ENCODE assay signal across 14 cellular contexts in the genomic region with DNA sequence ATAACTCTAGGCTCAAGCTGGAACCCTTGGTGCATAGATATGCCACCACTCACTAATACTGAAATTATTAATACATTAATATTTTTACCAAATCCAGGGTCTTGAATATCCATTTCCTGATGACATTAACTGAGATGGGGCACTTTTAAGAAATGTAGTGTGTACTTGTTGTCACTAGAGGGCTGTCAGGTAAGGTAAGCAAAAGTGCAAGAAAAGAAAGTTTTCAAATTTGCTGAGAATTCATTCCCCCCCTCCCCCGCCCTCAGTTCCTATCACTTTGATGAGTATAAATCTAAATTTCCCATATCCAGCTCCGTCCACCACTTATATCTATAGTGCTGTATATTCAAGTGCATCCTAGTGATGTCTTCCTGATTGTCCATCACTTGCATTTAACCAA. TPM values are rescaled to one million over a fixed set of nuclear protein-coding genes. Genes with fewer than 3 reads are reported as not detected.
DNase-seq lines count a peak whose midpoint lies in the region; ATAC-seq, FAIRE-seq and TF ChIP-seq lines count a peak whose summit lies in the region.
"Had no signal": no experiment of that assay in that cellular context is flagged by ENCODE, and none has a peak within 500 bp of the region (broad histone marks: within the 10 kb centered on the region; RNA-seq: fewer than 3 reads in every experiment).

No MANE protein-coding gene starts in this region.

- no peaks in the 10 kb centered on the region for H3K27me3 ChIP-seq in GM12878 (replicated peaks in 1 of 2; ENCODE audit: control insufficient read depth in 2 of 2, insufficient read depth in 2 of 2, low read length in 1 of 2)
- H3K27me3 ChIP-seq: left lung, MG63 had no signal

- TF ChIP-seq POLR2A in GM12878 (IDR thresholded peaks at IDR 0.05; ENCODE audit: low read depth, low read length), result no peak

- H3K27ac ChIP-seq in GM12878 (ENCODE audit: control insufficient read depth, insufficient read depth), result no peak overlapping the region
- H3K27ac ChIP-seq: left lung had no signal

- H3K36me3 Mint-ChIP-seq in nephron progenitor cell (ENCODE audit: low read depth), result no peaks in the 10 kb centered on the region

- no peaks in the 10 kb centered on the region for H3K36me3 ChIP-seq in GM12878 (ENCODE audit: control insufficient read depth in 2 of 2, insufficient read depth in 2 of 2, low read length in 1 of 2)
- H3K36me3 ChIP-seq: left lung, MG63 had no signal

- CTCF ChIA-PET in GM10248 (lab: Yijun Ruan, JAX), result interaction anchor here (1.3 to 1.8 kb wide), 2 partner anchors 9 to 11 kb away, joined by 3 to 5 read pairs; no protein-coding TSS in a partner anchor
- CTCF ChIA-PET in GM12878 (lab: Yijun Ruan, JAX), result interaction anchor here (1.1 to 3.5 kb wide), 5 partner anchors 23 to 275 kb away, joined by 3 to 23 read pairs (median 4); no protein-coding TSS in a partner anchor

- H3K4me3 Mint-ChIP-seq in nephron progenitor cell, result no peak overlapping the region
- H3K4me3 Mint-ChIP-seq: activated naive CD8-positive, alpha-beta T cell treated with anti-CD3 and anti-CD28 coated beads, Interleukin-2, amount 50 U/mL, for 24 hours had no signal

- RAD21 ChIA-PET in GM12878 (lab: Charles Lee; ENCODE audit: unreplicated experiment), result interaction anchor here (0.6 to 1.3 kb wide), 2 partner anchors 112 to 276 kb away, joined by 3 to 4 read pairs; no protein-coding TSS in a partner anchor

- no peaks in the 10 kb centered on the region for H3K9me3 ChIP-seq in GM12878 (replicated peaks; ENCODE audit: control insufficient read depth, insufficient read depth, low read length)
- H3K9me3 ChIP-seq: left lung, MG63 had no signal

- no peaks in the 10 kb centered on the region for H4K20me1 ChIP-seq in GM12878 (ENCODE audit: control insufficient read depth, insufficient read depth)

- ATAC-seq in GM12878 (peak; percentile 55; the same call in 2 of the 3 replicates), HG03280 (IDR thresholded peaks at IDR 0.05; ENCODE audit: unreplicated experiment) (no peak), HG02840 (IDR thresholded peaks at IDR 0.05; ENCODE audit: low FRiP score, unreplicated experiment) (no peak)
- ATAC-seq: activated naive CD8-positive, alpha-beta T cell treated with anti-CD3 and anti-CD28 coated beads, Interleukin-2, amount 50 U/mL, for 24 hours; left lung had no signal

- TF ChIP-seq CTCF in GM10248 (IDR thresholded peaks at IDR 0.05; ENCODE audit: control extremely low read depth, extremely low read depth, low read depth, missing control alignments) (peak; percentile 30), GM12878 (IDR thresholded peaks at IDR 0.05 in 2 of 3, conservative IDR thresholded peaks at IDR 0.05 in 1 of 3; ENCODE audit: control insufficient read depth in 2 of 3, extremely low read depth in 1 of 3, insufficient read depth in 1 of 3, low read depth in 3 of 3, low read length in 3 of 3) (peak; percentile 27 to 34 (median 32); a peak in 5 of 6 replicates), nephron progenitor cell (IDR thresholded peaks at IDR 0.05) (peak; percentile 31)

- H3K4me3 ChIP-seq in GM12878, result no peak overlapping the region
- H3K4me3 ChIP-seq: left lung, MG63 had no signal

- SMC1A ChIA-PET in GM12878 (lab: Charles Lee; ENCODE audit: uncharacterized antibody, unreplicated experiment), result interaction anchor here (1.6 to 1.7 kb wide), 2 partner anchors 132 to 276 kb away, joined by 3 to 5 read pairs; no protein-coding TSS in a partner anchor

- in situ Hi-C loops in GM12878 (cut with MboI) (no loop called here), ACHN (cut with HindIII; ENCODE audit: low pct_ligation_motif_present, low pct_unique_long_range_greater_than_20kb, low sequenced_read_pairs) (no loop called here)

- H3K9me3 Mint-ChIP-seq in nephron progenitor cell, result peaks cover 3% of the 10 kb centered on the region
- H3K9me3 Mint-ChIP-seq: activated naive CD8-positive, alpha-beta T cell treated with anti-CD3 and anti-CD28 coated beads, Interleukin-2, amount 50 U/mL, for 24 hours had no signal

- H2AFZ ChIP-seq in GM12878 (ENCODE audit: control insufficient read depth, low read depth, low read length), result no peak overlapping the region

- H3K4me1 ChIP-seq in GM12878 (ENCODE audit: control insufficient read depth, insufficient read depth, low read length), result no peaks in the 10 kb centered on the region
- H3K4me1 ChIP-seq: left lung had no signal

- H3K4me2 ChIP-seq in GM12878 (ENCODE audit: control insufficient read depth, insufficient read depth), result no peak overlapping the region

- TF ChIP-seq EP300 in Ishikawa (IDR thresholded peaks at IDR 0.05; ENCODE audit: borderline replicate concordance), result no peak
- TF ChIP-seq EP300 in GM12878 (IDR thresholded peaks at IDR 0.05; ENCODE audit: borderline replicate concordance in 1 of 2, control insufficient read depth in 1 of 2, low read depth in 2 of 2, low read length in 2 of 2), result no peak

- 0% methylated on average over 2 of the region's 2 CpGs for WGBS in GM12878 (ENCODE audit: insufficient coverage, insufficient replicate concordance, low lambda C conversion rate, missing lambda C conversion rate)

- DNase-seq in GM10248 (ENCODE audit: extremely low spot score), result peak; percentile 16
- no peak for DNase-seq in GM12878 (ENCODE audit: low read depth, low spot score)
- DNase-seq in nephron progenitor cell, result no peak
- DNase-seq in NCI-H446 treated with DMSO at 0.1 percent for 48 hours (lab: John Stamatoyannopoulos, UW), result no peak
- no peak for DNase-seq in ACHN
- DNase-seq: activated naive CD8-positive, alpha-beta T cell treated with anti-CD3 and anti-CD28 coated beads, Interleukin-2, amount 50 U/mL, for 24 hours; DMS79 treated with DMSO at 0.1 percent for 48 hours; left lung; MG63; posterior cingulate gyrus; T-helper 9 cell had no signal

- H3K27ac Mint-ChIP-seq in nephron progenitor cell, result no peak overlapping the region
- H3K27ac Mint-ChIP-seq: activated naive CD8-positive, alpha-beta T cell treated with anti-CD3 and anti-CD28 coated beads, Interleukin-2, amount 50 U/mL, for 24 hours had no signal

- no peak overlapping the region for H3K9ac ChIP-seq in GM12878 (ENCODE audit: control insufficient read depth, insufficient read depth, low read length)

- POLR2A ChIA-PET in GM10248 (lab: Yijun Ruan, JAX), result no interaction called here
- POLR2A ChIA-PET in GM12878 (lab: Charles Lee), result no interaction called here

- peaks cover 9% of the 10 kb centered on the region for H3K27me3 Mint-ChIP-seq in nephron progenitor cell (ENCODE audit: low read depth, poor library complexity)
- H3K27me3 Mint-ChIP-seq: activated naive CD8-positive, alpha-beta T cell treated with anti-CD3 and anti-CD28 coated beads, Interleukin-2, amount 50 U/mL, for 24 hours had no signal

- FAIRE-seq in GM12878 (lab: Jason Lieb, UNC), result no peak

- H3K79me2 ChIP-seq in GM12878 (ENCODE audit: control insufficient read depth, insufficient read depth, low read length), result no peaks in the 10 kb centered on the region

- TF ChIP-seq RAD21 in Ishikawa (IDR thresholded peaks at IDR 0.05; ENCODE audit: low read depth) (0 out of 2 replicates have a peak, but pooled peaks have one; percentile 10), GM12878 (IDR thresholded peaks at IDR 0.05; ENCODE audit: insufficient read depth, low read depth, low read length) (peak; percentile 52)

- no peaks in the 10 kb centered on the region for H3K4me1 Mint-ChIP-seq in nephron progenitor cell
- H3K4me1 Mint-ChIP-seq: activated naive CD8-positive, alpha-beta T cell treated with anti-CD3 and anti-CD28 coated beads, Interleukin-2, amount 50 U/mL, for 24 hours had no signal

- intact Hi-C loops in GM12878 (cut with micrococcal nuclease; ENCODE audit: unreplicated experiment), result loop anchor here (5.0 kb wide), 1 partner anchor 277 kb away; no protein-coding TSS in a partner anchor

- no TSS peak for BruUV-seq in GM12878 (replicated peaks; lab: Mats Ljungman, UMichigan)

TF ChIP-seq in Ishikawa, 13 proteins besides CTCF, POLR2A, EP300 and RAD21:
- TF ChIP-seq CREB1 (IDR thresholded peaks at IDR 0.05; ENCODE audit: low read depth), result no peak
- TF ChIP-seq YY1 (IDR thresholded peaks at IDR 0.05; ENCODE audit: low read depth), result no peak

TF ChIP-seq in GM12878, 131 proteins besides CTCF, POLR2A, EP300 and RAD21:
- TF ChIP-seq GATAD2B (conservative IDR thresholded peaks at IDR 0.05; ENCODE audit: low read depth) (no peak), TBL1XR1 (IDR thresholded peaks at IDR 0.05; ENCODE audit: low read depth, low read length) (no peak), CBFB (IDR thresholded peaks at IDR 0.05; ENCODE audit: low read depth) (no peak), ATF7 (IDR thresholded peaks at IDR 0.05; ENCODE audit: low read depth) (no peak)

RNA-seq across cellular contexts. Expression of a gene that starts 20.5 kb away (rescaled TPM):
- total RNA-seq in GM12878 (2013; cell fraction: nucleolus; rRNA removed), result 34.7 and 39.6 TPM in 2 replicates
- total RNA-seq in GM12878 (2014; rRNA removed) (9.6 and 9.9 TPM in 2 replicates), GM12878 (2014; rRNA removed; fragmentation: Illumina TruSeq; extraction: Trizol) (14.0 and 14.3 TPM in 2 replicates), GM12878 (2021) (10.6 and 11.7 TPM in 2 replicates)
- polyA plus RNA-seq in GM12878 (2011; ENCODE audit: low read depth), result 2.6 TPM
- polyA plus RNA-seq in GM12878 (2011; rRNA removed) (13.5 and 20.1 TPM in 2 replicates), GM12878 (2014; fragmentation: Illumina TruSeq; extraction: Trizol) (13.5 and 17.2 TPM in 2 replicates), GM12878 (2014; fragmentation: Nextera tagmentation; extraction: Ambion mirVana) (1 to 10 TPM; 3.4 to 4.2 TPM), GM12878 (2014; rRNA removed) (7.7 and 10.1 TPM in 2 replicates), GM12878 (2016; fragmentation: Nextera tagmentation; extraction: Ambion mirVana) (10 to 100 TPM; 11.5 to 12.8 TPM)
- 5.2 and 5.7 TPM in 2 replicates for polyA plus RNA-seq in GM12878 (2011; cell fraction: cytosol; rRNA removed)
- polyA plus RNA-seq in GM12878 (2011; cell fraction: nucleus; rRNA removed), result 7.4 and 8.0 TPM in 2 replicates
- polyA plus RNA-seq in GM12878 (2012), result 4.7 and 6.1 TPM in 2 replicates
- 12.1 and 16.8 TPM in 2 replicates for polyA minus RNA-seq in GM12878 (2011; rRNA and poly(A)+ RNA removed)
- 5.6 and 7.3 TPM in 2 replicates for polyA minus RNA-seq in GM12878 (2011; cell fraction: cytosol; rRNA and poly(A)+ RNA removed)
- polyA minus RNA-seq in GM12878 (2011; cell fraction: nucleus; rRNA and poly(A)+ RNA removed), result 10.4 and 21.5 TPM in 2 replicates
